Comparison of ENCODE assay signal across 23 cellular contexts in genomic region chr20:50720582-50720981, GRCh38. TPM values are rescaled to one million over a fixed set of nuclear protein-coding genes. Genes with fewer than 3 reads are reported as not detected.
"Had no signal": no experiment of that assay in that cellular context is flagged by ENCODE, and none has a peak within 500 bp of the region (broad histone marks: within the 10 kb centered on the region; RNA-seq: fewer than 3 reads in every experiment).

No MANE protein-coding gene starts in this region.

- DNase-seq: activated CD4-positive, alpha-beta T cell treated with anti-CD3 and anti-CD28 coated beads for 36 hours; activated CD4-positive, CD25-positive, alpha-beta regulatory T cell; activated CD8-positive, alpha-beta memory T cell treated with anti-CD3 and anti-CD28 coated beads, Interleukin-2, amount 10 ng/mL, durations not matched to agents 7 days and 5 days; activated CD8-positive, alpha-beta T cell treated with anti-CD3 and anti-CD28 coated beads, Interleukin-2, amount 10 ng/mL, durations not matched to agents 7 days and 5 days; activated naive CD8-positive, alpha-beta T cell treated with anti-CD3 and anti-CD28 coated beads, Interleukin-2, amount 50 U/mL, for 24 hours; activated T-cell treated with anti-CD3 and anti-CD28 coated beads, Interleukin-2, amount 50 U/mL, for 48 hours; amygdala; caudate nucleus; cortex of kidney; effector memory CD8-positive, alpha-beta T cell; islet precursor cell; left ventricle myocardium superior; natural killer cell; posterior cingulate gyrus; right cardiac atrium; stimulated activated CD4-positive, alpha-beta T cell treated with anti-CD3 and anti-CD28 coated beads, Interleukin-2, amount 100 ng/mL, for 48 hours; stimulated activated naive CD4-positive, alpha-beta T cell treated with Interleukin-2 at 50 U/mL for 16 hours; testis; transverse colon had no signal

- H3K4me2 ChIP-seq: hepatocyte had no signal

- H3K27me3 ChIP-seq: esophagus muscularis mucosa, hepatocyte, testis, transverse colon had no signal

- H3K9me3 ChIP-seq: esophagus muscularis mucosa, testis, transverse colon had no signal

- H3K4me3 ChIP-seq: esophagus muscularis mucosa, hepatocyte, testis, transverse colon had no signal

- ATAC-seq: activated CD4-positive, alpha-beta T cell treated with anti-CD3 and anti-CD28 coated beads for 36 hours; activated CD8-positive, alpha-beta memory T cell treated with anti-CD3 and anti-CD28 coated beads, Interleukin-2, amount 10 ng/mL, durations not matched to agents 7 days and 5 days; activated CD8-positive, alpha-beta T cell treated with anti-CD3 and anti-CD28 coated beads, Interleukin-2, amount 10 ng/mL, durations not matched to agents 7 days and 5 days; activated naive CD8-positive, alpha-beta T cell treated with anti-CD3 and anti-CD28 coated beads, Interleukin-2, amount 50 U/mL, for 24 hours; effector memory CD8-positive, alpha-beta T cell; left ventricle myocardium superior; natural killer cell; right cardiac atrium had no signal

- H3K79me2 ChIP-seq: hepatocyte had no signal

- H3K36me3 ChIP-seq: esophagus muscularis mucosa, transverse colon had no signal

- H2AFZ ChIP-seq: hepatocyte had no signal

RNA-seq across cellular contexts. Expression of gene RIPOR3, which starts 29.2 kb away (rescaled TPM):
- total RNA-seq: activated CD4-positive, alpha-beta T cell treated with anti-CD3 and anti-CD28 coated beads for 36 hours; activated CD8-positive, alpha-beta memory T cell treated with anti-CD3 and anti-CD28 coated beads, Interleukin-2, amount 10 ng/mL, durations not matched to agents 7 days and 5 days; activated CD8-positive, alpha-beta T cell treated with anti-CD3 and anti-CD28 coated beads, Interleukin-2, amount 10 ng/mL, durations not matched to agents 7 days and 5 days; activated T-helper 2 cell treated with anti-CD3 and anti-CD28 coated beads, Interferon-gamma antibody, Interleukin-2, Interleukin-4, amounts not matched to agents 10 μg/mL and 5 μg/mL and 100 μg/mL, durations not matched to agents 14 hours and 24 hours and 36 hours; T-helper 1 cell treated with Interleukin-12 subunit alpha and Interleukin-12 subunit beta and Interleukin-4 antibody, amounts not matched to agents 30 ng/mL and 1 ng/mL, for 36 hours had no signal
